ENCODE assay signal across 14 cellular contexts in the genomic region with DNA sequence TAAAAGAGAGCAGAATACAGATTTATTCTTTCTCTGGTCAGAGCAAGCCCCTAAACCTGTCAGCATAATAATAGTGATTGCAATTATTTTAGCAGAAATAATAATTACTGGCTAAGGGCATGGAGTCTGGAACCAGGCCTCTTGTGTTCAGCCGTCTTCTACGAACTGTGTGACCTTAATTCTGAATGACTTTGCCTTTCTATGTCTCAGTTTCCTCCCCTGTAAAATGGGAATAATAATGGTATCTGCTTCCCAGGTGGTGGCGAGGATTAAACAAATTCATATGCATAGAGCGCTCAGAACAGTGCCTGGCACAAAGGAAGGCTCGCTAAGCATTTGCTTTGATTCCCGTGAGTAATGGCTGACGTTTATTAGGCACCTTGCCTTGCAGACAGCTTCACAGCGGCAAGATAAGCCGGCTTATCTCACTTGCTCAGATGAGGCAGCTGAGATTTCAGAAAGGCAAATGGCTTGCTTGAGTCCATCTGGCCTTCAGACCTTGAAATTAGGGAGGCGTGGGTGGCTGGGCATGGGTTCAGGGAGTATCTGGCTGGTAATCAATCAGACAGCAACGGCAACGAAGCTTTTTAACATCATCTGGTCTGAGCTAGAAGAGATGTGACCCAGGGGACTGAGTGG. TPM values are rescaled to one million over a fixed set of nuclear protein-coding genes. Genes with fewer than 3 reads are reported as not detected.
DNase-seq lines count a peak whose midpoint lies in the region; FAIRE-seq and TF ChIP-seq lines count a peak whose summit lies in the region.
"Had no signal": no experiment of that assay in that cellular context is flagged by ENCODE, and none has a peak within 500 bp of the region (broad histone marks: within the 10 kb centered on the region; RNA-seq: fewer than 3 reads in every experiment).

No MANE protein-coding gene starts in this region.

- no peak overlapping the region for H3K4me3 ChIP-seq in astrocyte (ENCODE audit: insufficient read depth, low read depth, low read length)

- DNase-seq in NCI-H1436 (lab: John Stamatoyannopoulos, UW) (peak; percentile 2), NCI-H1436 treated with DMSO at 0.1 percent for 48 hours (lab: John Stamatoyannopoulos, UW) (no peak), astrocyte (ENCODE audit: low read depth) (peak; percentile 17), iris pigment epithelial cell (ENCODE audit: low read depth) (peak; percentile 9), COR-L47 (lab: John Stamatoyannopoulos, UW) (no peak), T1000 (lab: John Stamatoyannopoulos, UW) (no peak)
- DNase-seq in activated CD8-positive, alpha-beta memory T cell treated with anti-CD3 and anti-CD28 coated beads, Interleukin-2, amount 50 U/mL, for 48 hours = no peak
- DNase-seq: DMS53, NCI-H2081 treated with DMSO at 0.1 percent for 48 hours had no signal

- no peaks in the 10 kb centered on the region for H3K36me3 ChIP-seq in astrocyte (ENCODE audit: insufficient read depth, low read length)

- no peaks in the 10 kb centered on the region for H3K4me1 ChIP-seq in astrocyte (ENCODE audit: insufficient read depth, low read length)

- TF ChIP-seq CTCF in astrocyte (IDR thresholded peaks at IDR 0.05; ENCODE audit: insufficient read depth, low read depth, low read length) = no peak

- H2AFZ ChIP-seq in astrocyte (ENCODE audit: low read depth, low read length) = no peak overlapping the region

- H3K79me2 ChIP-seq in astrocyte (ENCODE audit: insufficient read depth, low read length) = no peaks in the 10 kb centered on the region

- H3K9me3 Mint-ChIP-seq in astrocyte (ENCODE audit: unreplicated experiment) = no peaks in the 10 kb centered on the region

- H3K27ac Mint-ChIP-seq in astrocyte (ENCODE audit: unreplicated experiment) = no peak overlapping the region
- H3K27ac Mint-ChIP-seq: IgD-negative memory B cell had no signal

- H3K27ac ChIP-seq in astrocyte (ENCODE audit: low read depth, low read length) (no peak overlapping the region), temporal lobe (ENCODE audit: low read depth, low read length) (peak overlapping the region; percentile 70)
- H3K27ac ChIP-seq: 22Rv1, epithelial cell of prostate had no signal

- no peaks in the 10 kb centered on the region for H3K4me1 Mint-ChIP-seq in astrocyte (ENCODE audit: low read depth, unreplicated experiment)

- H3K9me3 ChIP-seq in astrocyte (ENCODE audit: insufficient read depth, low read depth, low read length) = no peaks in the 10 kb centered on the region

- H3K9ac ChIP-seq in astrocyte (ENCODE audit: low read length) = no peak overlapping the region

- no peak for FAIRE-seq in astrocyte (lab: Jason Lieb, UNC)
- FAIRE-seq: TTC549 had no signal

- no peaks in the 10 kb centered on the region for H3K36me3 Mint-ChIP-seq in astrocyte (ENCODE audit: low read depth, unreplicated experiment)

- no peak overlapping the region for H3K4me3 Mint-ChIP-seq in astrocyte (ENCODE audit: unreplicated experiment)
- H3K4me3 Mint-ChIP-seq: IgD-negative memory B cell had no signal

- no peak overlapping the region for H3K4me2 ChIP-seq in astrocyte (ENCODE audit: low read length)

- H3K27me3 Mint-ChIP-seq in astrocyte (ENCODE audit: low read depth, unreplicated experiment) = peaks cover 19% of the 10 kb centered on the region

- peaks cover 5% of the 10 kb centered on the region for H3K27me3 ChIP-seq in astrocyte (ENCODE audit: insufficient read depth, low read length)

- H4K20me1 ChIP-seq in astrocyte (ENCODE audit: insufficient read depth, low read length) = no peaks in the 10 kb centered on the region

RNA-seq across cellular contexts. Expression of a gene that starts 33.6 kb away (rescaled TPM):
- 1.9 and 4.4 TPM in 2 replicates for total RNA-seq in astrocyte
- 56.5 TPM for total RNA-seq in temporal lobe

Comparison
In these comparisons a context has a peak if more than half of its experiments do, and no peak if none do; other contexts are left out.
1. DNase-seq: peak in NCI-H1436 (single experiment), astrocyte (single experiment) and iris pigment epithelial cell (single experiment); none in NCI-H1436 treated with DMSO at 0.1 percent for 48 hours (single experiment), COR-L47 (single experiment), T1000 (single experiment) and activated CD8-positive, alpha-beta memory T cell treated with anti-CD3 and anti-CD28 coated beads, Interleukin-2, amount 50 U/mL, for 48 hours (single experiment).
2. RNA of a gene that starts 33.6 kb away (total RNA-seq): 56.5 TPM in temporal lobe (single experiment); 1.9 to 4.4 TPM in astrocyte; every median in the first group is over 10 times any median in the second.